1 cellular context compared by ENCODE assay signal in the genomic region with DNA sequence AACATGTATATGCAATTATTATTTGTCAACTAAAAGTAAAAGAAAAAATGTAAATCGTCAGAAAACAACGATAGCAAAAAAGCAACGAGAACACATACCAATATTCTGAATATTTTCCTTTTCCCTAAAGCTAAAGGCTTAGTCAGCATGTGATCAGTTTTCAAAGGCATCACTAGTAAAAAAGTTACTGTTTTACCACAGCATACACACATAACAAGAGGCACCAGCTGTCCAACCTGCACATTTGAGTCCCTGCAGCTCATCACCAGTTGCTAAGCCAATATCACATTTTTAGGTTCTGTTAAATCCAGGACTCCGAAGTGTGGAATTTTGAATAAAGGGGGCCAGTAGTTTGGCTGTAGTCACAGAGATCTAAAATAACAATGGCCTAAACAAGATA.
TF ChIP-seq lines count a peak whose summit lies in the region.

No MANE protein-coding gene starts in this region.

TF ChIP-seq in HepG2, 621 proteins besides CTCF, POLR2A, EP300 and RAD21 (continued from another document):
- TF ChIP-seq, protein P1, sequence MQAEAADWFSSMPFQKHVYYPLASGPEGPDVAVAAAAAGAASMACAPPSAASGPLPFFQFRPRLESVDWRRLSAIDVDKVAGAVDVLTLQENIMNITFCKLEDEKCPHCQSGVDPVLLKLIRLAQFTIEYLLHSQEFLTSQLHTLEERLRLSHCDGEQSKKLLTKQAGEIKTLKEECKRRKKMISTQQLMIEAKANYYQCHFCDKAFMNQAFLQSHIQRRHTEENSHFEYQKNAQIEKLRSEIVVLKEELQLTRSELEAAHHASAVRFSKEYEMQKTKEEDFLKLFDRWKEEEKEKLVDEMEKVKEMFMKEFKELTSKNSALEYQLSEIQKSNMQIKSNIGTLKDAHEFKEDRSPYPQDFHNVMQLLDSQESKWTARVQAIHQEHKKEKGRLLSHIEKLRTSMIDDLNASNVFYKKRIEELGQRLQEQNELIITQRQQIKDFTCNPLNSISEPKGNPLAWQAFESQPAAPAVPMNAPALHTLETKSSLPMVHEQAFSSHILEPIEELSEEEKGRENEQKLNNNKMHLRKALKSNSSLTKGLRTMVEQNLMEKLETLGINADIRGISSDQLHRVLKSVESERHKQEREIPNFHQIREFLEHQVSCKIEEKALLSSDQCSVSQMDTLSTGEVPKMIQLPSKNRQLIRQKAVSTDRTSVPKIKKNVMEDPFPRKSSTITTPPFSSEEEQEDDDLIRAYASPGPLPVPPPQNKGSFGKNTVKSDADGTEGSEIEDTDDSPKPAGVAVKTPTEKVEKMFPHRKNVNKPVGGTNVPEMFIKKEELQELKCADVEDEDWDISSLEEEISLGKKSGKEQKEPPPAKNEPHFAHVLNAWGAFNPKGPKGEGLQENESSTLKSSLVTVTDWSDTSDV (CRISPR knock-in tag; IDR thresholded peaks at IDR 0.05), result no peak
- TF ChIP-seq RXRA (CRISPR knock-in tag; IDR thresholded peaks at IDR 0.05) (no peak), ZMYM2 (CRISPR knock-in tag; IDR thresholded peaks at IDR 0.05) (no peak), MAFK (conservative IDR thresholded peaks at IDR 0.05 in 1 of 2, IDR thresholded peaks at IDR 0.05 in 1 of 2; ENCODE audit: low read length in 2 of 2) (peak; percentile 43 to 66; a peak in 3 of 4 replicates), MAFF (IDR thresholded peaks at IDR 0.05; ENCODE audit: low read depth, low read length) (peak; percentile 58), ZNF766 (CRISPR knock-in tag; IDR thresholded peaks at IDR 0.05; ENCODE audit: borderline replicate concordance) (no peak), ZSCAN31 (CRISPR knock-in tag; IDR thresholded peaks at IDR 0.05; ENCODE audit: low read depth) (no peak), ZFP37 (CRISPR knock-in tag; IDR thresholded peaks at IDR 0.05; ENCODE audit: borderline replicate concordance) (no peak), ZNF670 (CRISPR knock-in tag; IDR thresholded peaks at IDR 0.05; ENCODE audit: borderline replicate concordance) (no peak), RFX5 (IDR thresholded peaks at IDR 0.05; ENCODE audit: low read depth, low read length) (peak; percentile 96), ZNF496 (CRISPR knock-in tag; IDR thresholded peaks at IDR 0.05; ENCODE audit: insufficient replicate concordance) (no peak), POLR2AphosphoS5 (IDR thresholded peaks at IDR 0.05; ENCODE audit: low read depth, low read length) (no peak), ZNF772 (CRISPR knock-in tag; IDR thresholded peaks at IDR 0.05) (no peak), RFXANK (CRISPR knock-in tag; IDR thresholded peaks at IDR 0.05) (peak; percentile 87; the same call in 1 of the 2 replicates), ZNF776 (CRISPR knock-in tag; IDR thresholded peaks at IDR 0.05) (no peak), MBNL3 (CRISPR knock-in tag; conservative IDR thresholded peaks at IDR 0.05) (no peak), TCF7L2 (IDR thresholded peaks at IDR 0.05; ENCODE audit: low read depth, low read length) (no peak), ISL2 (CRISPR knock-in tag; IDR thresholded peaks at IDR 0.05) (no peak)
- TF ChIP-seq, protein P2, sequence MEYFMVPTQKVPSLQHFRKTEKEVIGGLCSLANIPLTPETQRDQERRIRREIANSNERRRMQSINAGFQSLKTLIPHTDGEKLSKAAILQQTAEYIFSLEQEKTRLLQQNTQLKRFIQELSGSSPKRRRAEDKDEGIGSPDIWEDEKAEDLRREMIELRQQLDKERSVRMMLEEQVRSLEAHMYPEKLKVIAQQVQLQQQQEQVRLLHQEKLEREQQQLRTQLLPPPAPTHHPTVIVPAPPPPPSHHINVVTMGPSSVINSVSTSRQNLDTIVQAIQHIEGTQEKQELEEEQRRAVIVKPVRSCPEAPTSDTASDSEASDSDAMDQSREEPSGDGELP (IDR thresholded peaks at IDR 0.05; ENCODE audit: borderline replicate concordance, low read depth), result peak; percentile 19; the same call in 1 of the 2 replicates
- TF ChIP-seq, protein P3, sequence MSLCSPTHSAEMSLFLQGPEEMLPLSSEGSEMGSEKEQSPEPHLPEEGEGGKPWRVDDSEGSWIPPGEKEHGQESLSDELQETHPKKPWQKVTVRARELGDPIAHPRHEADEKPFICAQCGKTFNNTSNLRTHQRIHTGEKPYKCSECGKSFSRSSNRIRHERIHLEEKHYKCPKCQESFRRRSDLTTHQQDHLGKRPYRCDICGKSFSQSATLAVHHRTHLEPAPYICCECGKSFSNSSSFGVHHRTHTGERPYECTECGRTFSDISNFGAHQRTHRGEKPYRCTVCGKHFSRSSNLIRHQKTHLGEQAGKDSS (CRISPR knock-in tag; IDR thresholded peaks at IDR 0.05; ENCODE audit: borderline replicate concordance, low read depth), result no peak
- TF ChIP-seq, protein P4, sequence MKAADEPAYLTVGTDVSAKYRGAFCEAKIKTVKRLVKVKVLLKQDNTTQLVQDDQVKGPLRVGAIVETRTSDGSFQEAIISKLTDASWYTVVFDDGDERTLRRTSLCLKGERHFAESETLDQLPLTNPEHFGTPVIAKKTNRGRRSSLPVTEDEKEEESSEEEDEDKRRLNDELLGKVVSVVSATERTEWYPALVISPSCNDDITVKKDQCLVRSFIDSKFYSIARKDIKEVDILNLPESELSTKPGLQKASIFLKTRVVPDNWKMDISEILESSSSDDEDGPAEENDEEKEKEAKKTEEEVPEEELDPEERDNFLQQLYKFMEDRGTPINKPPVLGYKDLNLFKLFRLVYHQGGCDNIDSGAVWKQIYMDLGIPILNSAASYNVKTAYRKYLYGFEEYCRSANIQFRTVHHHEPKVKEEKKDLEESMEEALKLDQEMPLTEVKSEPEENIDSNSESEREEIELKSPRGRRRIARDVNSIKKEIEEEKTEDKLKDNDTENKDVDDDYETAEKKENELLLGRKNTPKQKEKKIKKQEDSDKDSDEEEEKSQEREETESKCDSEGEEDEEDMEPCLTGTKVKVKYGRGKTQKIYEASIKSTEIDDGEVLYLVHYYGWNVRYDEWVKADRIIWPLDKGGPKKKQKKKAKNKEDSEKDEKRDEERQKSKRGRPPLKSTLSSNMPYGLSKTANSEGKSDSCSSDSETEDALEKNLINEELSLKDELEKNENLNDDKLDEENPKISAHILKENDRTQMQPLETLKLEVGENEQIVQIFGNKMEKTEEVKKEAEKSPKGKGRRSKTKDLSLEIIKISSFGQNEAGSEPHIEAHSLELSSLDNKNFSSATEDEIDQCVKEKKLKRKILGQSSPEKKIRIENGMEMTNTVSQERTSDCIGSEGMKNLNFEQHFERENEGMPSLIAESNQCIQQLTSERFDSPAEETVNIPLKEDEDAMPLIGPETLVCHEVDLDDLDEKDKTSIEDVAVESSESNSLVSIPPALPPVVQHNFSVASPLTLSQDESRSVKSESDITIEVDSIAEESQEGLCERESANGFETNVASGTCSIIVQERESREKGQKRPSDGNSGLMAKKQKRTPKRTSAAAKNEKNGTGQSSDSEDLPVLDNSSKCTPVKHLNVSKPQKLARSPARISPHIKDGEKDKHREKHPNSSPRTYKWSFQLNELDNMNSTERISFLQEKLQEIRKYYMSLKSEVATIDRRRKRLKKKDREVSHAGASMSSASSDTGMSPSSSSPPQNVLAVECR (CRISPR knock-in tag; IDR thresholded peaks at IDR 0.05; ENCODE audit: borderline replicate concordance), result no peak
- TF ChIP-seq, protein P5, sequence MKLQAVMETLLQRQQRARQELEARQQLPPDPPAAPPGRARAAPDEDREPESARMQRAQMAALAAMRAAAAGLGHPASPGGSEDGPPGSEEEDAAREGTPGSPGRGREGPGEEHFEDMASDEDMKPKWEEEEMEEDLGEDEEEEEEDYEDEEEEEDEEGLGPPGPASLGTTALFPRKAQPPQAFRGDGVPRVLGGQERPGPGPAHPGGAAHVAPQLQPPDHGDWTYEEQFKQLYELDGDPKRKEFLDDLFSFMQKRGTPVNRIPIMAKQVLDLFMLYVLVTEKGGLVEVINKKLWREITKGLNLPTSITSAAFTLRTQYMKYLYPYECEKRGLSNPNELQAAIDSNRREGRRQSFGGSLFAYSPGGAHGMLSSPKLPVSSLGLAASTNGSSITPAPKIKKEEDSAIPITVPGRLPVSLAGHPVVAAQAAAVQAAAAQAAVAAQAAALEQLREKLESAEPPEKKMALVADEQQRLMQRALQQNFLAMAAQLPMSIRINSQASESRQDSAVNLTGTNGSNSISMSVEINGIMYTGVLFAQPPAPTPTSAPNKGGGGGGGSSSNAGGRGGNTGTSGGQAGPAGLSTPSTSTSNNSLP (IDR thresholded peaks at IDR 0.05; ENCODE audit: low read depth, low read length), result no peak
